8 cellular contexts compared by ENCODE assay signal in the genomic region with DNA sequence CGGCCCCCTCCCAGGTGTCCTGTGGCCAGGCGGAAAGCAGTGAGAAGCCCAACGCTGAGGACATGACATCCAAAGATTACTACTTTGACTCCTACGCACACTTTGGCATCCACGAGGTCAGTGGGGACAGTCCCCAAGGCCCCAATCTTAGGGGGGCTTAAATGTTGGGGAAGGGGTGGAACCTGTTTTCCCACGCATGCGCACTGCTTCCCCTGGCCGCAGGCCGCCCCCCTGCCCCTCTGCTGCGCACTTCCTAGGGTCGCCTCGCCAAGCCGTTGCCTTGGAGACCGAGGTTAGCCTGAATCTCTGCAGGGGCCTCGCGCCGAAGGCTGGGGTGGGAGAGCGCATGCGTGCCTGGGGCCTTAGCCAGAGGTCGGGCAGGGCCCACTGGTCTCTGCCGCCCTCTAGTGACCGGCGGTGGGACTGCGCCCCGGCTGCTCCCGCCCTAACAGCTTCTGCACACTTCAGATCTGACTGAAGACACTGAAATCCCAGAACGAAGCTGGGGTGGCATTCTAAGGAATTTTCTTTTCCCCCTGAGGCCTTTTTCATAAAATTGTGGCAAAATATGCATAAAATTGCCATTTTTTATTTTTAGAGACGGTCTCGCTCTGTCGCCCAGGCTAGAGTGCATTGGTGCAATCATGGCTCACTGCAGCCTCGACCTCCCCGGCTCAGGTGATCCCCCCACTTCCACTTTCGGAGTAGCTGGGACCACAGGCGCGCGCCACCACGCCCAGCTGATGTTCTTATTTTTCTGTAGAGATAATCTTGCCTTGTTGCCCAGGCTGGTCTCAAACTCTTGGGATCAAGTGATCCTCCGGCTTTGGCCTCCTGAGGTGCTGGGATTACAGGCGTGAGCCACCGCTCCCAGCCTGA. TPM values are rescaled to one million over a fixed set of nuclear protein-coding genes. Genes with fewer than 3 reads are reported as not detected.
A peak's percentile ranks its signal among the peaks of the same experiment; 100 is the strongest.
DNase-seq lines count a peak whose midpoint lies in the region; ATAC-seq and TF ChIP-seq lines count a peak whose summit lies in the region.

No MANE protein-coding gene starts in this region.

- peaks cover 26% of the 10 kb centered on the region for H4K20me1 ChIP-seq in DOHH2 (ENCODE audit: control insufficient read depth, insufficient read depth, low read depth, low read length)

- peak overlapping the region; percentile 99 for H3K4me2 ChIP-seq in DOHH2 (ENCODE audit: low read length)

- ATAC-seq in foreskin keratinocyte (no peak), HG03045 (IDR thresholded peaks at IDR 0.05; ENCODE audit: unreplicated experiment) (no peak)

- no peaks in the 10 kb centered on the region for H3K9me2 ChIP-seq in DOHH2 (replicated peaks; ENCODE audit: control insufficient read depth, low read length)

- H3K27ac ChIP-seq in DOHH2 (ENCODE audit: low read depth, low read length) (peak overlapping the region; percentile 20), foreskin keratinocyte (no peak overlapping the region), substantia nigra (ENCODE audit: low read depth, low read length, poor library complexity, severe bottlenecking) (peak overlapping the region; percentile 60)

- H3K4me3 ChIP-seq in DOHH2 (ENCODE audit: low read length): peak overlapping the region; percentile 95
- H3K4me3 ChIP-seq in MG63: no peak overlapping the region

- H3F3A ChIP-seq in DOHH2 (ENCODE audit: control insufficient read depth, insufficient read depth): peaks cover 18% of the 10 kb centered on the region

- peaks cover 64% of the 10 kb centered on the region for H3K79me2 ChIP-seq in DOHH2 (ENCODE audit: control insufficient read depth, low read length)

- H3K27me3 ChIP-seq in DOHH2 (ENCODE audit: control insufficient read depth, low read length) (no peaks in the 10 kb centered on the region), MG63 (no peaks in the 10 kb centered on the region), foreskin keratinocyte (no peaks in the 10 kb centered on the region)

- H3K36me3 ChIP-seq in DOHH2 (ENCODE audit: control insufficient read depth, low read length) (peaks cover 79% of the 10 kb centered on the region), MG63 (peaks cover 60% of the 10 kb centered on the region)

- TF ChIP-seq CTCF in DOHH2 (IDR thresholded peaks at IDR 0.05; ENCODE audit: low read depth, low read length, poor library complexity, severe bottlenecking) (peak; percentile 96), foreskin keratinocyte (conservative IDR thresholded peaks at IDR 0.05) (peak; percentile 99)

- H3K9me3 ChIP-seq in DOHH2 (ENCODE audit: control insufficient read depth, insufficient read depth, low read length) (no peaks in the 10 kb centered on the region), MG63 (no peaks in the 10 kb centered on the region)

- peak; percentile 85 for DNase-seq in MG63
- peak; percentile 60 to 82 for DNase-seq in SHP77 (lab: John Stamatoyannopoulos, UW)
- peak; percentile 95 for DNase-seq in activated gamma-delta T cell treated with anti-CD3 and anti-CD28 coated beads, Interleukin-2, amount 50 U/mL, for 16 hours (ENCODE audit: low read depth)
- peak in 1 of 2 donors; percentile 44 for DNase-seq in foreskin keratinocyte
- peak; percentile 75 for DNase-seq in occipital lobe (lab: John Stamatoyannopoulos, UW)
- peak in 48 of 49 donors; percentile 22 to 96 (median 80) for DNase-seq in substantia nigra (lab: John Stamatoyannopoulos, UW)

- H3K4me1 ChIP-seq in DOHH2 (ENCODE audit: control insufficient read depth, low read length) (peaks cover 36% of the 10 kb centered on the region), foreskin keratinocyte (no peaks in the 10 kb centered on the region)

RNA-seq across cellular contexts. Expression of gene PRMT1, which starts 3.6 kb away (rescaled TPM):
- total RNA-seq in MG63 (2014; rRNA removed; shearing (Covaris generic); ENCODE audit: low replicate concordance): 705 and 777 TPM in 2 replicates
- total RNA-seq in foreskin keratinocyte (307 and 373 TPM in 2 replicates), occipital lobe (177 TPM)
- polyA plus RNA-seq in foreskin keratinocyte: 402 and 466 TPM in 2 replicates

RNA-seq across cellular contexts. Expression of gene ADM5, which starts 8.7 kb away (rescaled TPM):
- total RNA-seq in MG63 (2014; rRNA removed; shearing (Covaris generic); ENCODE audit: low replicate concordance): 0.33 and 1.4 TPM in 2 replicates
- total RNA-seq in foreskin keratinocyte (1.2 and 1.6 TPM in 2 replicates), occipital lobe (0.78 TPM)
- polyA plus RNA-seq in foreskin keratinocyte: 1.7 and 1.8 TPM in 2 replicates

RNA-seq across cellular contexts. Expression of gene CPT1C, which starts 10.2 kb away (rescaled TPM):
- not detected in 2 replicates for total RNA-seq in MG63 (2014; rRNA removed; shearing (Covaris generic); ENCODE audit: low replicate concordance)
- total RNA-seq in foreskin keratinocyte (3.6 and 5.2 TPM in 2 replicates), occipital lobe (42.1 TPM)
- 2.7 and 5.9 TPM in 2 replicates for polyA plus RNA-seq in foreskin keratinocyte

RNA-seq across cellular contexts. Expression of gene BCL2L12, which starts 15.0 kb away (rescaled TPM):
- total RNA-seq in MG63 (2014; rRNA removed; shearing (Covaris generic); ENCODE audit: low replicate concordance): 3.0 TPM in 1 of 2 replicates, not detected in the other
- total RNA-seq in foreskin keratinocyte (23.7 and 33.0 TPM in 2 replicates), occipital lobe (not detected)
- 77.5 and 83.0 TPM in 2 replicates for polyA plus RNA-seq in foreskin keratinocyte

RNA-seq across cellular contexts. Expression of gene IRF3, which starts 15.1 kb away (rescaled TPM):
- total RNA-seq in MG63 (2014; rRNA removed; shearing (Covaris generic); ENCODE audit: low replicate concordance): 64.1 and 104 TPM in 2 replicates
- total RNA-seq in foreskin keratinocyte (115 and 118 TPM in 2 replicates), occipital lobe (8.1 TPM)
- 117 and 124 TPM in 2 replicates for polyA plus RNA-seq in foreskin keratinocyte
